Comparison of ENCODE assay signal across 8 cellular contexts in the genomic region with DNA sequence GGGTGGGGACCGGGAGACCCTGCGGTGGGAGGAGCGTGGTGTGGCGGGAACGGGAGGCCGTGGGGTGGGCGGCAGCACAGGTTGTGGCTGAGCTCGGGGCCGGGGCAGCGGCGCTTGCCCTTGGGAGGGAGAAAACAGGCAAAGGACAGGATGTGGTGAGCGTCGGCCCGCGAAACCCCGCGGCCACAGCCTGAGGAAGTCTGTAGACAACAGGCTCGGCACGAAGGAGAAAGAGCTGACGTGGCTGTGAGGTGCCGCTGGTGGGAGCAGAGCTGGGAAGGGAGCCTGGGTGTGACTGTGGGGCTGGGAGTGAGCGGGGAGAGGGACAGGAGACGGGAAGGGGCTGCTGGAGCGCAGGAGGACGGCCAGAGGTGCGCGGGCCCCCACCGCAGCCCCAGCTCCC.
DNase-seq lines count a peak whose midpoint lies in the region; ATAC-seq and TF ChIP-seq lines count a peak whose summit lies in the region.

No MANE protein-coding gene starts in this region.

- DNase-seq in activated CD4-positive, alpha-beta T cell treated with anti-CD3 and anti-CD28 coated beads for 4 hours = peak; percentile 12 to 46
- DNase-seq in left cardiac atrium (peak; percentile 36), type B pancreatic cell (ENCODE audit: extremely low spot score, unreplicated experiment) (no peak), NCI-H1092 (lab: John Stamatoyannopoulos, UW) (no peak), C1 segment of cervical spinal cord (lab: John Stamatoyannopoulos, UW) (no peak)
- peak; percentile 43 to 53 for DNase-seq in stimulated activated CD8-positive, alpha-beta memory T cell treated with anti-CD3 and anti-CD28 coated beads, Interleukin-2, amount 100 ng/mL, for 48 hours (ENCODE audit: low read depth in 2 of 2)

- H3K27ac Mint-ChIP-seq in type B pancreatic cell = no peak overlapping the region

- H3K27me3 Mint-ChIP-seq in type B pancreatic cell = peaks cover 15% of the 10 kb centered on the region

- ATAC-seq in GM19035 (IDR thresholded peaks at IDR 0.05; ENCODE audit: unreplicated experiment) (peak; percentile 62), HG03159 (IDR thresholded peaks at IDR 0.05; ENCODE audit: unreplicated experiment) (peak; percentile 59), left cardiac atrium (peak; percentile 37 to 42)

- H3K4me3 Mint-ChIP-seq in type B pancreatic cell = no peak overlapping the region

- no peaks in the 10 kb centered on the region for H3K9me3 Mint-ChIP-seq in type B pancreatic cell

- no peaks in the 10 kb centered on the region for H3K36me3 Mint-ChIP-seq in type B pancreatic cell

- intact Hi-C loops in left cardiac atrium (cut with DNase I) = no loop called here

- TF ChIP-seq CTCF in type B pancreatic cell (conservative IDR thresholded peaks at IDR 0.05) = no peak

- peaks cover 4% of the 10 kb centered on the region for H3K4me1 Mint-ChIP-seq in type B pancreatic cell (ENCODE audit: unreplicated experiment)

Comparison
In these comparisons a context has a peak if more than half of its experiments do, and no peak if none do; other contexts are left out.
1. DNase-seq: peak in activated CD4-positive, alpha-beta T cell treated with anti-CD3 and anti-CD28 coated beads for 4 hours (2 of 2), left cardiac atrium (single experiment) and stimulated activated CD8-positive, alpha-beta memory T cell treated with anti-CD3 and anti-CD28 coated beads, Interleukin-2, amount 100 ng/mL, for 48 hours (2 of 2); none in type B pancreatic cell (single experiment), NCI-H1092 (single experiment) and C1 segment of cervical spinal cord (0 of 14).
2. Peak in every context shown above with its lines, with median percentiles within 50 percentile points of each other: ATAC-seq.